8 cellular contexts compared by ENCODE assay signal in the genomic region with DNA sequence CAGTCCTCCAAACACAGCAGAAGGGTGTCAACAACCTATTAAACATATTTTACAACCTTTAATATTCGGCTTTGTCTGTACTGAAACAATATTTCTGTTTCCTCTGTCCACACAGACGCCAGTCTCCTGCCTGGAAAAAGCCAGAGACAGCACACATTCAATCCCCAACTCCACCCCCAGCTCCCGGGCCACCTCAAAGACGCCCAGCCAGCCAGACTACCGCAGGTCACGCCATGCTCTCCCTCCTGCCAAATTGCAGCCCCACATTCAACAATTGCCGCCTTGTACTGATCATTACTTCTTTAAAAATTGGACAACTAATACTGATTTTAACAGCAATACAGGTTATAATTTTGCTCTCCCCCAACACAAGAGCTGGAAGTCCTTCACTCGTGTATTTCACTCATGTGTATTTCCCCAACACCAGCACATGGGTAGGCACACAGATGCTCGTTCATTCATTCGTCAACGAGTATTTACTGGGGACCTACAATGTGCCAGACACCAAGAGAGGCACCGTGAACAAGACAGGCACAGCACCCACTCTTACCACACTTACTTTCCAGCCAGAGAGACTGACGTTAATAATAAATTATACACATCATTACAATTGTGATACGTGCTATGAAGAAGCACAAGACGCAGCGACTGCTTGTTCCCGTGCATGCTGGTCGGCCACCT. TPM values are rescaled to one million over a fixed set of nuclear protein-coding genes. Genes with fewer than 3 reads are reported as not detected.
A peak's percentile ranks its signal among the peaks of the same experiment; 100 is the strongest.
DNase-seq lines count a peak whose midpoint lies in the region; ATAC-seq, FAIRE-seq and TF ChIP-seq lines count a peak whose summit lies in the region.

No MANE protein-coding gene starts in this region.

- no peaks in the 10 kb centered on the region for H3K36me3 ChIP-seq in kidney (ENCODE audit: control insufficient read depth in 1 of 2, insufficient read depth in 2 of 2, low read length in 2 of 2)

- no peaks in the 10 kb centered on the region for H3K27me3 Mint-ChIP-seq in activated T-cell treated with anti-CD3 and anti-CD28 coated beads, Interleukin-2, amount 50 U/mL, for 24 hours

- intact Hi-C loops in kidney (cut with DNase I) = no loop called here

- peak overlapping the region; percentile 69 to 95 for H3K4me3 ChIP-seq in kidney (ENCODE audit: low read length in 2 of 2)

- peaks cover 6% of the 10 kb centered on the region for H3K36me3 Mint-ChIP-seq in activated T-cell treated with anti-CD3 and anti-CD28 coated beads, Interleukin-2, amount 50 U/mL, for 24 hours (ENCODE audit: low read depth)
- peaks cover 9 to 12% of the 10 kb centered on the region in 2 donors for H3K36me3 Mint-ChIP-seq in activated naive CD4-positive, alpha-beta T cell treated with anti-CD3 and anti-CD28 coated beads, Interleukin-2, amount 50 U/mL, for 72 hours

- peaks cover 46% of the 10 kb centered on the region for H3K4me1 Mint-ChIP-seq in activated T-cell treated with anti-CD3 and anti-CD28 coated beads, Interleukin-2, amount 50 U/mL, for 24 hours (ENCODE audit: low read depth)

- H3K4me1 ChIP-seq in kidney (ENCODE audit: control insufficient read depth in 1 of 2, insufficient read depth in 1 of 2, low read depth in 1 of 2, low read length in 2 of 2) = peaks cover 0 to 5% of the 10 kb centered on the region in 2 donors

- peak overlapping the region in 1 of 2 donors; percentile 74 for H3K27ac ChIP-seq in kidney (ENCODE audit: low read depth in 2 of 2, low read length in 2 of 2)

- no peaks in the 10 kb centered on the region for H3K9me3 ChIP-seq in kidney (ENCODE audit: control insufficient read depth in 1 of 2, low read length in 2 of 2)

- H3K27ac Mint-ChIP-seq in activated T-cell treated with anti-CD3 and anti-CD28 coated beads, Interleukin-2, amount 50 U/mL, for 24 hours = peak overlapping the region; percentile 95
- H3K27ac Mint-ChIP-seq in activated naive CD4-positive, alpha-beta T cell treated with anti-CD3 and anti-CD28 coated beads, Interleukin-2, amount 50 U/mL, for 72 hours = peak overlapping the region; percentile 88 to 99

- peak overlapping the region; percentile 13 to 24 for H3K9ac ChIP-seq in kidney (ENCODE audit: low read length in 2 of 2)

- TF ChIP-seq CTCF in kidney (IDR thresholded peaks at IDR 0.05; ENCODE audit: borderline replicate concordance, extremely low read depth, insufficient read depth) = no peak
- no peak for TF ChIP-seq CTCF in GM10266 (IDR thresholded peaks at IDR 0.05; ENCODE audit: control insufficient read depth, insufficient read depth, low read depth, missing control alignments)

- H3K4me3 Mint-ChIP-seq in activated T-cell treated with anti-CD3 and anti-CD28 coated beads, Interleukin-2, amount 50 U/mL, for 24 hours = peak overlapping the region; percentile 83

- DNase-seq in activated T-cell treated with anti-CD3 and anti-CD28 coated beads, Interleukin-2, amount 50 U/mL, for 24 hours = no peak
- DNase-seq in activated T-cell treated with anti-CD3 and anti-CD28 coated beads, Interleukin-2, amount 50 U/mL, for 1 hour = no peak
- no peak for DNase-seq in activated naive CD4-positive, alpha-beta T cell treated with anti-CD3 and anti-CD28 coated beads, Interleukin-2, amount 50 U/mL, for 72 hours (ENCODE audit: low spot score in 2 of 2)
- DNase-seq in kidney (peak; percentile 65), superior temporal gyrus (ENCODE audit: extremely low spot score) (peak; percentile 33), GM10266 (ENCODE audit: extremely low spot score) (no peak)
- DNase-seq in stimulated activated CD4-positive, alpha-beta T cell treated with anti-CD3 and anti-CD28 coated beads, Interleukin-2, amount 100 ng/mL, for 24 hours = no peak

- H3K9me3 Mint-ChIP-seq in activated T-cell treated with anti-CD3 and anti-CD28 coated beads, Interleukin-2, amount 50 U/mL, for 24 hours = no peaks in the 10 kb centered on the region
- no peaks in the 10 kb centered on the region for H3K9me3 Mint-ChIP-seq in activated naive CD4-positive, alpha-beta T cell treated with anti-CD3 and anti-CD28 coated beads, Interleukin-2, amount 50 U/mL, for 72 hours

- ATAC-seq in activated naive CD4-positive, alpha-beta T cell treated with anti-CD3 and anti-CD28 coated beads, Interleukin-2, amount 50 U/mL, for 72 hours = no peak
- ATAC-seq in HG03097 (IDR thresholded peaks at IDR 0.05; ENCODE audit: low FRiP score, unreplicated experiment) = no peak

- FAIRE-seq in kidney (lab: Jason Lieb, UNC) = no peak

RNA-seq across cellular contexts. Expression of a gene that starts 1.1 kb away (rescaled TPM):
- 10 to 100 TPM; 42.7 to 62.9 TPM for total RNA-seq in activated naive CD4-positive, alpha-beta T cell treated with anti-CD3 and anti-CD28 coated beads, Interleukin-2, amount 50 U/mL, for 72 hours
- 33.2 TPM for total RNA-seq in kidney
- 63.0 TPM for polyA plus RNA-seq in kidney (ENCODE audit: insufficient read depth, low read depth, low replicate concordance)

RNA-seq across cellular contexts. Expression of a gene that starts 34.3 kb away (rescaled TPM):
- total RNA-seq in activated naive CD4-positive, alpha-beta T cell treated with anti-CD3 and anti-CD28 coated beads, Interleukin-2, amount 50 U/mL, for 72 hours = under 1 TPM; 0.05 to 0.43 TPM
- 0.60 TPM for total RNA-seq in kidney
- polyA plus RNA-seq in kidney (ENCODE audit: insufficient read depth, low read depth, low replicate concordance) = 0.09 TPM

Comparison
In these comparisons a context has a peak if more than half of its experiments do, and no peak if none do; other contexts are left out.
1. DNase-seq: peak in kidney (single experiment) and superior temporal gyrus (single experiment); none in activated T-cell treated with anti-CD3 and anti-CD28 coated beads, Interleukin-2, amount 50 U/mL, for 24 hours (single experiment), activated T-cell treated with anti-CD3 and anti-CD28 coated beads, Interleukin-2, amount 50 U/mL, for 1 hour (single experiment), activated naive CD4-positive, alpha-beta T cell treated with anti-CD3 and anti-CD28 coated beads, Interleukin-2, amount 50 U/mL, for 72 hours (0 of 2), stimulated activated CD4-positive, alpha-beta T cell treated with anti-CD3 and anti-CD28 coated beads, Interleukin-2, amount 100 ng/mL, for 24 hours (0 of 2) and GM10266 (single experiment).